In the genomic region with DNA sequence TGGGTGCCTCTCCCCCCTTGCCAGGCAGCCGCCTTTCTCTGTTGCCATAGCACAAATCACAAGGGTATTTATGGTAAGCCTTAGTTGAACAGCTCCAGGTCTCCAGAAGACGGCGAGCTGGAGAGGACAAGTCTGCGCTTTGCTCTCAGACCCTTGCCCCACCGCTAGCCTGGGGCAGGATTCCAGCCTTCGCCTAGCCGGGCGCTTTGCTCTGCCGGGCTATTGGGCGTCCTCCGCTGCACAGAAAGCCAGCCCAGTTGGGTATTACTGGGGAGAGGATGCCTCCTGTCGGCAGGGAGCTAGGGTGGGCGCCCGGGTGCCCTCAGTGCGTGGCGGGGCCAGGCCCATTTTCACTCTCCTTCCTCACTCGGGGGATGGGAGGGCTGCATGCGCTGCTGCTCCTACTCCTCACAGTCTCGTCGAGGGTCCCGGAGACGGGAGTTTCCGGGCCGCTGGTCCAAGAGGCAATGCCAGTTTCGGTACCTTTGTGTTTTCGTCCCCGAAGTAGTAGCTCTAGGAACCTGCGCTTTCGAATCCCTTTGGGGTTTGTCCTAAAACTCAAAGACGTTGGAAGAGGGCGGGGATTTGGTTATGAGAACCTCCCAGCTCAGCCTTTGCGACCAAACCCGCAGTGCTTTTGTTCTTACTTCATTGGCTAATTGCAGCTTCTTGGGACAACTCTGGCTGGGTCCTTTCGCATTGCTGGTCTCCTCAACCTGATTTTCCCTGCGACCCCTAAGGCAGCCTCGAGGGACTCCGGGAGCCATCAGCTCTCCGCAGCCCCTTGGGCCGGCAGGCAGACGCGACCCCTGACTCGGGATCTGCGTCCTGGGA, we compare ENCODE assay signal across 10 cellular contexts. TPM values are rescaled to one million over a fixed set of nuclear protein-coding genes. Genes with fewer than 3 reads are reported as not detected.
A peak's percentile ranks its signal among the peaks of the same experiment; 100 is the strongest.
DNase-seq lines count a peak whose midpoint lies in the region; ATAC-seq, FAIRE-seq and TF ChIP-seq lines count a peak whose summit lies in the region.
"Had no signal": no experiment of that assay in that cellular context is flagged by ENCODE, and none has a peak within 500 bp of the region (broad histone marks: within the 10 kb centered on the region; RNA-seq: fewer than 3 reads in every experiment).

No MANE protein-coding gene starts in this region.

- H3K27me3 ChIP-seq in ACC112 (ENCODE audit: insufficient read depth, low read length) (no peaks in the 10 kb centered on the region), ectodermal cell (ENCODE audit: control insufficient read depth, insufficient read depth, low read length, poor library complexity, severe bottlenecking) (peaks cover 87% of the 10 kb centered on the region)

- peak overlapping the region; percentile 89 for H2AFZ ChIP-seq in ACC112 (ENCODE audit: low read length, unreplicated experiment)

- no peaks in the 10 kb centered on the region for H3K4me1 ChIP-seq in ACC112 (ENCODE audit: control insufficient read depth, insufficient read depth, low read length, unreplicated experiment)
- peaks cover 3% of the 10 kb centered on the region for H3K4me1 ChIP-seq in ectodermal cell (ENCODE audit: control insufficient read depth, insufficient read depth, low read length)

- WGBS in ectodermal cell, 2 experiments: 4% methylated on average over 43 of the region's 43 CpGs

- ATAC-seq in SK-N-SH treated with all-trans-retinoic acid at 6 μM for 48 hours: peak; percentile 58
- ATAC-seq in GM19328 (IDR thresholded peaks at IDR 0.05; ENCODE audit: unreplicated experiment): no peak

- H3K9me3 ChIP-seq in ectodermal cell (ENCODE audit: control insufficient read depth, low read length): no peaks in the 10 kb centered on the region
- H3K9me3 ChIP-seq: HAP-1 had no signal

- no peak overlapping the region for H3K27ac ChIP-seq in ACC112 (ENCODE audit: low read depth, low read length)
- H3K27ac ChIP-seq in ectodermal cell (ENCODE audit: insufficient read depth, low read depth, low read length, poor library complexity, severe bottlenecking): no peak overlapping the region

- no peaks in the 10 kb centered on the region for H3K36me3 ChIP-seq in ACC112 (ENCODE audit: insufficient read depth, low read length)
- no peaks in the 10 kb centered on the region for H3K36me3 ChIP-seq in ectodermal cell (ENCODE audit: control insufficient read depth, insufficient read depth, low read length)
- H3K36me3 ChIP-seq: HAP-1 had no signal

- peaks cover 3% of the 10 kb centered on the region for H3K79me2 ChIP-seq in ACC112 (ENCODE audit: control insufficient read depth, insufficient read depth, low read length, unreplicated experiment)

- no peak for TF ChIP-seq POLR2A in GM12891 (IDR thresholded peaks at IDR 0.05; ENCODE audit: low read depth, low read length)

- DNase-seq in GM12891 (ENCODE audit: insufficient read length, low spot score): peak; percentile 37
- peak; percentile 52 for DNase-seq in myocyte (ENCODE audit: low read depth)
- no peak for DNase-seq in DMS153 (lab: John Stamatoyannopoulos, UW)
- no peak for DNase-seq in NCI-H2081 treated with DMSO at 0.1 percent for 48 hours (lab: John Stamatoyannopoulos, UW)

- H3K4me3 ChIP-seq in ACC112 (ENCODE audit: low read depth, low read length) (peak overlapping the region; percentile 91), ectodermal cell (ENCODE audit: insufficient read depth, low read depth, low read length) (peak overlapping the region; percentile 29)
- H3K4me3 ChIP-seq: HAP-1 had no signal

- no peak for FAIRE-seq in GM12891 (lab: Jason Lieb, UNC)

TF ChIP-seq in GM12891, 5 proteins besides CTCF, POLR2A, EP300 and RAD21:
- TF ChIP-seq PAX5 (IDR thresholded peaks at IDR 0.05; ENCODE audit: insufficient read depth, low read length, severe bottlenecking): no peak
- no peak for TF ChIP-seq POLR2AphosphoS5 (IDR thresholded peaks at IDR 0.05; ENCODE audit: low read depth, low read length)
- TF ChIP-seq TAF1 (IDR thresholded peaks at IDR 0.05; ENCODE audit: low read depth, low read length): no peak
- TF ChIP-seq SPI1 (IDR thresholded peaks at IDR 0.05; ENCODE audit: low read depth, low read length): no peak
- TF ChIP-seq POU2F2 (IDR thresholded peaks at IDR 0.05; ENCODE audit: low read depth, low read length): no peak

TF ChIP-seq in SK-N-SH treated with all-trans-retinoic acid at 6 μM for 48 hours, 23 proteins besides CTCF, POLR2A, EP300 and RAD21:
- TF ChIP-seq ESRRG (CRISPR knock-in tag; IDR thresholded peaks at IDR 0.05) (no peak), ZNF70 (CRISPR knock-in tag; IDR thresholded peaks at IDR 0.05) (no peak), GLIS3 (CRISPR knock-in tag; IDR thresholded peaks at IDR 0.05) (no peak), CSDC2 (CRISPR knock-in tag; IDR thresholded peaks at IDR 0.05) (no peak)
- TF ChIP-seq, protein P1, sequence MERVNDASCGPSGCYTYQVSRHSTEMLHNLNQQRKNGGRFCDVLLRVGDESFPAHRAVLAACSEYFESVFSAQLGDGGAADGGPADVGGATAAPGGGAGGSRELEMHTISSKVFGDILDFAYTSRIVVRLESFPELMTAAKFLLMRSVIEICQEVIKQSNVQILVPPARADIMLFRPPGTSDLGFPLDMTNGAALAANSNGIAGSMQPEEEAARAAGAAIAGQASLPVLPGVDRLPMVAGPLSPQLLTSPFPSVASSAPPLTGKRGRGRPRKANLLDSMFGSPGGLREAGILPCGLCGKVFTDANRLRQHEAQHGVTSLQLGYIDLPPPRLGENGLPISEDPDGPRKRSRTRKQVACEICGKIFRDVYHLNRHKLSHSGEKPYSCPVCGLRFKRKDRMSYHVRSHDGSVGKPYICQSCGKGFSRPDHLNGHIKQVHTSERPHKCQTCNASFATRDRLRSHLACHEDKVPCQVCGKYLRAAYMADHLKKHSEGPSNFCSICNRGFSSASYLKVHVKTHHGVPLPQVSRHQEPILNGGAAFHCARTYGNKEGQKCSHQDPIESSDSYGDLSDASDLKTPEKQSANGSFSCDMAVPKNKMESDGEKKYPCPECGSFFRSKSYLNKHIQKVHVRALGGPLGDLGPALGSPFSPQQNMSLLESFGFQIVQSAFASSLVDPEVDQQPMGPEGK (CRISPR knock-in tag; IDR thresholded peaks at IDR 0.05; ENCODE audit: borderline replicate concordance): no peak

RNA-seq across cellular contexts. Expression of a gene that starts 3.6 kb away (rescaled TPM):
- 0.17 TPM for polyA plus RNA-seq in GM12891 (2012; ENCODE audit: low read depth, missing spikeins)
- 0.24 TPM for polyA plus RNA-seq in ectodermal cell (2013, experiment 1 of 4)
- polyA plus RNA-seq in ectodermal cell (2013, experiment 2 of 4): 0.52 TPM
- 0.59 TPM for polyA plus RNA-seq in ectodermal cell (2013, experiment 3 of 4)
- 0.69 TPM for polyA plus RNA-seq in ectodermal cell (2013, experiment 4 of 4)
- 0.47 and 0.67 TPM in 2 replicates for total RNA-seq in myocyte
- 0.54 TPM for polyA plus RNA-seq in myocyte (2012)

RNA-seq across cellular contexts. Expression of a gene that starts 21.0 kb away (rescaled TPM):
- polyA plus RNA-seq in GM12891 (2012; ENCODE audit: low read depth, missing spikeins): 0.18 TPM
- 0.28 TPM for polyA plus RNA-seq in ectodermal cell (2013, experiment 1 of 4)
- polyA plus RNA-seq in ectodermal cell (2013, experiment 2 of 4): 0.32 TPM
- 0.16 TPM for polyA plus RNA-seq in ectodermal cell (2013, experiment 3 of 4)
- polyA plus RNA-seq in ectodermal cell (2013, experiment 4 of 4): 0.89 TPM
- 0.78 and 0.94 TPM in 2 replicates for total RNA-seq in myocyte
- 1.7 TPM for polyA plus RNA-seq in myocyte (2012)
- total RNA-seq: glomerular endothelial cell had no signal

Comparison
In these comparisons a context has a peak if more than half of its experiments do, and no peak if none do; other contexts are left out.
1. DNase-seq: peak in GM12891 (single experiment) and myocyte (single experiment); none in DMS153 (single experiment) and NCI-H2081 treated with DMSO at 0.1 percent for 48 hours (single experiment).